In the genomic region with DNA sequence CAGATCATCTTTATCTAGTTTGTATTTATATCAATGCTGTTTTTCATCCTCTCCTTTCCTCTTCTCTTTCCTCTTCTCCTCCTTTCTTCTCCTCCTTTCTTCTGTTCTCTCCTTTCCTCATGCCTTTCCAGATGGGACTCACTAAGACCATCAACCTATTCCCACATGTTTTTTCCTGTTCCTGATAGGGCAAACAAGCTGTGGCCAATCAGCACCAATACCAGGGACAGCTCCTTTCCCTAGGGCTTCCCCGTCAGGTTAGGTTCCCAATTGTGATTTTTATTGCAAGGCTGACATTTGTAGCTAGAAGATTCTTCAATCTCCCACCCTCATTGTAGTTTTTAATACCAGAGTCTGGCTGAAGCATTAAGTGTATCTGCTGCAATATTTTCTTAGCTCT, we compare ENCODE assay signal across 1 cellular context.
A peak's percentile ranks its signal among the peaks of the same experiment; 100 is the strongest.
TF ChIP-seq lines count a peak whose summit lies in the region.

No MANE protein-coding gene starts in this region.

TF ChIP-seq in GM23338, 12 proteins besides CTCF, POLR2A, EP300 and RAD21 (continued from another document):
- TF ChIP-seq REST (IDR thresholded peaks at IDR 0.05; ENCODE audit: unreplicated experiment) (peak; percentile 87), STAT1 (IDR thresholded peaks at IDR 0.05; ENCODE audit: unreplicated experiment) (no peak)
